ENCODE assay signal across 26 cellular contexts in the genomic region with DNA sequence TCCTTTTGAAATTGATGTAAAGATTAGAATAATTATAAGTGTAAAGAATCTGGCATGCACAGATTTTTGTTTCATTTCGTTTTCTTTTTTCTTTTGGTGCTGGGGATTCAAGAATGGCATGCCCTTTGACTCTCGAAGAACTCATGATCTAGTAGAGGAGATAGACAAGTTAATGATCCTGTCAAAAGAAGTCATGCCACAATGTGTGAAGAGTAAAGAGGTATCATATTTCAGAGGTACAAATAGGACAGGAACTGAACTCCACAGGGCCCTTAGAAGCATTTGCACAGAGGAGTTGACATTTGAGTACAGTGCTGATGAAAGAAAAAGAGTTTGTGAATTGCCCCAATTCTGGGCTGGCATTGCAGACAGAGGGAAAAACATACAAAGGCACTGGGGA.
"Had no signal": no experiment of that assay in that cellular context is flagged by ENCODE, and none has a peak within 500 bp of the region (broad histone marks: within the 10 kb centered on the region; RNA-seq: fewer than 3 reads in every experiment).

No MANE protein-coding gene starts in this region.

- H3K4me1 Mint-ChIP-seq: immature natural killer cell; naive B cell; stimulated activated effector memory CD8-positive, alpha-beta T cell treated with anti-CD3 and anti-CD28 coated beads, Interleukin-12 subunit alpha, Interleukin-12 subunit beta, amount 100 ng/mL, for 72 hours had no signal

- H3K36me3 ChIP-seq: ovary, sigmoid colon, stomach, thyroid gland, vagina had no signal

- H3K4me3 ChIP-seq: dorsolateral prefrontal cortex, mucosa of descending colon, ovary, psoas muscle, sigmoid colon, stomach, thyroid gland, vagina had no signal

- H3K4me1 ChIP-seq: psoas muscle, sigmoid colon, stomach, thyroid gland, vagina had no signal

- H3K9me3 ChIP-seq: ovary, psoas muscle, thyroid gland, vagina had no signal

- H3K27ac ChIP-seq: dorsolateral prefrontal cortex, ovary, psoas muscle, sigmoid colon, stomach, thyroid gland, vagina had no signal

- H3K27ac Mint-ChIP-seq: immature natural killer cell; mesothelial cell of epicardium; naive B cell; natural killer cell treated with Interleukin-12 subunit alpha and Interleukin-12 subunit beta and Interleukin-15 and Interleukin-18, amount 100 ng/mL, for 72 hours; stimulated activated effector memory CD8-positive, alpha-beta T cell treated with anti-CD3 and anti-CD28 coated beads, Interleukin-12 subunit alpha, Interleukin-12 subunit beta, amount 100 ng/mL, for 72 hours had no signal

- H3K27me3 ChIP-seq: dorsolateral prefrontal cortex, ovary, sigmoid colon, stomach, thyroid gland, vagina had no signal

- ATAC-seq: left colon; mucosa of descending colon; natural killer cell treated with Interleukin-12 subunit alpha and Interleukin-12 subunit beta and Interleukin-15 and Interleukin-18, amount 100 ng/mL, for 72 hours; psoas muscle; right cardiac atrium; stimulated activated effector memory CD8-positive, alpha-beta T cell treated with anti-CD3 and anti-CD28 coated beads, Interleukin-12 subunit alpha, Interleukin-12 subunit beta, amount 100 ng/mL, for 72 hours had no signal

- H3K27me3 Mint-ChIP-seq: naive B cell; natural killer cell treated with Interleukin-12 subunit alpha and Interleukin-12 subunit beta and Interleukin-15 and Interleukin-18, amount 100 ng/mL, for 72 hours had no signal

- H3K4me3 Mint-ChIP-seq: immature natural killer cell; mesothelial cell of epicardium; naive B cell; natural killer cell treated with Interleukin-12 subunit alpha and Interleukin-12 subunit beta and Interleukin-15 and Interleukin-18, amount 100 ng/mL, for 72 hours; stimulated activated effector memory CD8-positive, alpha-beta T cell treated with anti-CD3 and anti-CD28 coated beads, Interleukin-12 subunit alpha, Interleukin-12 subunit beta, amount 100 ng/mL, for 72 hours had no signal

- DNase-seq: dorsolateral prefrontal cortex; effector CD4-positive, alpha-beta T cell; hypothalamus; immature natural killer cell; islet precursor cell; kidney glomerular epithelial cell; left colon; mesenchymal stem cell; mucosa of descending colon; naive B cell; nucleus accumbens; ovary; posterior cingulate gyrus; psoas muscle; right cardiac atrium; sigmoid colon; stimulated activated CD4-positive, alpha-beta T cell treated with anti-CD3 and anti-CD28 coated beads, Interleukin-2, amount 100 ng/mL, for 24 hours; stimulated activated CD4-positive, alpha-beta T cell treated with anti-CD3 and anti-CD28 coated beads, Interleukin-4, amount 100 ng/mL, for 24 hours; stimulated activated naive CD4-positive, alpha-beta T cell treated with Interleukin-2 at 50 U/mL for 16 hours; stomach; thyroid gland; trophoblast cell had no signal

- H3K36me3 Mint-ChIP-seq: immature natural killer cell; mesothelial cell of epicardium; naive B cell; stimulated activated effector memory CD8-positive, alpha-beta T cell treated with anti-CD3 and anti-CD28 coated beads, Interleukin-12 subunit alpha, Interleukin-12 subunit beta, amount 100 ng/mL, for 72 hours had no signal
